In the genomic region with DNA sequence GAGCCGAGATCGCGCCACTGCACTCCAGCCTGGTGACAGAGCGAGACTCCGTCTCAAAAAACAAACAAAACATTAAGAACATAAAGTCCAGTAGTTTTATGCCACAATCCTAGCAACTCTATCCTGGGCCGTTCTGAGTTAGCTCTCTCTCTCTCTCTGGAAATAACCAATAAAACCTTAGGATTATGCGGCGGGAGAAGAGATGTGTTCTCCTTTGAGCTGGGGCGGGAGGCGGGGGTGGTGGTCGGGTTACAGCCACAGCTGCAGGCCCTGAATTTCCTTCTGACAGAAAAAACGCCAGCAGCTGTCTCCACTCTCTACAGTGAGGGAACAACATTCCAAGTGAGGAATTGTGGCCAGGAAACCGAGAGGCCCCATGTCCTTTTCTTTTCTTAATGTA, we compare ENCODE assay signal across 11 cellular contexts. TPM values are rescaled to one million over a fixed set of nuclear protein-coding genes. Genes with fewer than 3 reads are reported as not detected.
DNase-seq lines count a peak whose midpoint lies in the region; ATAC-seq and TF ChIP-seq lines count a peak whose summit lies in the region.
"Had no signal": no experiment of that assay in that cellular context is flagged by ENCODE, and none has a peak within 500 bp of the region (broad histone marks: within the 10 kb centered on the region; RNA-seq: fewer than 3 reads in every experiment).

No MANE protein-coding gene starts in this region.

- no peaks in the 10 kb centered on the region for H3K9me3 Mint-ChIP-seq in activated T-cell treated with anti-CD3 and anti-CD28 coated beads, Interleukin-2, amount 50 U/mL, for 4 hours
- H3K9me3 Mint-ChIP-seq: activated naive CD4-positive, alpha-beta T cell treated with anti-CD3 and anti-CD28 coated beads, Interleukin-2, amount 50 U/mL, for 72 hours had no signal

- no peak for ATAC-seq in activated T-cell treated with anti-CD3 and anti-CD28 coated beads, Interleukin-2, amount 50 U/mL, for 4 hours
- ATAC-seq in GM21360 (IDR thresholded peaks at IDR 0.05; ENCODE audit: unreplicated experiment) (no peak), foreskin keratinocyte (no peak)
- ATAC-seq: activated naive CD4-positive, alpha-beta T cell treated with anti-CD3 and anti-CD28 coated beads, Interleukin-2, amount 50 U/mL, for 72 hours had no signal

- no peaks in the 10 kb centered on the region for H3K36me3 Mint-ChIP-seq in activated T-cell treated with anti-CD3 and anti-CD28 coated beads, Interleukin-2, amount 50 U/mL, for 4 hours (ENCODE audit: insufficient read depth)
- H3K36me3 Mint-ChIP-seq: activated naive CD4-positive, alpha-beta T cell treated with anti-CD3 and anti-CD28 coated beads, Interleukin-2, amount 50 U/mL, for 72 hours had no signal

- peak overlapping the region; percentile 44 for H3K4me2 ChIP-seq in mammary epithelial cell (ENCODE audit: insufficient read depth, low read depth, low read length)

- H3K4me3 Mint-ChIP-seq in activated T-cell treated with anti-CD3 and anti-CD28 coated beads, Interleukin-2, amount 50 U/mL, for 4 hours = no peak overlapping the region

- no peaks in the 10 kb centered on the region for H3K27me3 ChIP-seq in mammary epithelial cell (ENCODE audit: insufficient read depth, low read length)
- H3K27me3 ChIP-seq in spleen (replicated peaks in 1 of 7) = peaks cover 0 to 87% (median 0%) of the 10 kb centered on the region in 7 donors
- no peaks in the 10 kb centered on the region for H3K27me3 ChIP-seq in foreskin keratinocyte

- CTCF ChIA-PET in mammary epithelial cell (lab: Charles Lee; ENCODE audit: low non-redundant PET) = interaction anchor here (0.9 kb wide), 1 partner anchor 152 kb away, joined by 11 read pairs; no protein-coding TSS in a partner anchor

- H3K4me1 ChIP-seq in mammary epithelial cell (ENCODE audit: insufficient read depth, low read length) (peaks cover 33% of the 10 kb centered on the region), spleen (no peaks in the 10 kb centered on the region), foreskin keratinocyte (no peaks in the 10 kb centered on the region)

- peak overlapping the region; percentile 81 for H2AFZ ChIP-seq in mammary epithelial cell (ENCODE audit: low read depth, low read length)

- 14% methylated on average over 10 of the region's 13 CpGs for WGBS in mammary epithelial cell (ENCODE audit: low coverage, missing lambda C conversion rate)
- WGBS in spleen, 5 donors = 48 to 68% (median 54%) methylated on average over 13 of the region's 13 CpGs

- H3K27me3 Mint-ChIP-seq in activated T-cell treated with anti-CD3 and anti-CD28 coated beads, Interleukin-2, amount 50 U/mL, for 4 hours (ENCODE audit: low read depth) = peaks cover 52% of the 10 kb centered on the region

- peak overlapping the region; percentile 27 for H3K9ac ChIP-seq in mammary epithelial cell (ENCODE audit: insufficient read depth, low read length)

- peaks cover 6% of the 10 kb centered on the region for H3K4me1 Mint-ChIP-seq in activated T-cell treated with anti-CD3 and anti-CD28 coated beads, Interleukin-2, amount 50 U/mL, for 4 hours (ENCODE audit: low read depth)

- no peak for TF ChIP-seq CTCF in mammary epithelial cell (conservative IDR thresholded peaks at IDR 0.05 in 1 of 2, IDR thresholded peaks at IDR 0.05 in 1 of 2; ENCODE audit: extremely low read depth in 1 of 2, insufficient read depth in 1 of 2, low read depth in 1 of 2, low read length in 2 of 2)
- no peak for TF ChIP-seq CTCF in spleen (IDR thresholded peaks at IDR 0.05 in 8 of 11, conservative IDR thresholded peaks at IDR 0.05 in 3 of 11)
- no peak for TF ChIP-seq CTCF in foreskin keratinocyte (conservative IDR thresholded peaks at IDR 0.05)

- H3K9me3 ChIP-seq in mammary epithelial cell (replicated peaks; ENCODE audit: insufficient read depth, low read length) (no peaks in the 10 kb centered on the region), spleen (no peaks in the 10 kb centered on the region)

- DNase-seq in NCI-H1694 (lab: John Stamatoyannopoulos, UW) (peak; percentile 39), mammary epithelial cell (no peak), islet precursor cell (peak; percentile 81), spleen (no peak), G401 (ENCODE audit: low spot score) (no peak), foreskin keratinocyte (no peak)
- DNase-seq in activated T-cell treated with anti-CD3 and anti-CD28 coated beads, Interleukin-2, amount 50 U/mL, for 4 hours = no peak
- DNase-seq: DND-41 had no signal

- no TSS peak for BruUV-seq in mammary epithelial cell (replicated peaks; lab: Mats Ljungman, UMichigan)

- intact Hi-C loops in mammary epithelial cell (cut with micrococcal nuclease) (no loop called here), spleen (cut with DNase I; ENCODE audit: low total_unique reads) (no loop called here)

- H3K27ac ChIP-seq in mammary epithelial cell (ENCODE audit: insufficient read depth, low read depth, low read length) (peak overlapping the region; percentile 63), spleen (peak overlapping the region in 5 of 8 donors; percentile 18 to 62 (median 36)), foreskin keratinocyte (no peak overlapping the region)

- in situ Hi-C loops in mammary epithelial cell (cut with MboI; ENCODE audit: low sequenced_read_pairs in 2 of 2) (no loop called here), G401 (cut with HindIII; ENCODE audit: low sequenced_read_pairs) (no loop called here)

- no peak overlapping the region for H3K4me3 ChIP-seq in mammary epithelial cell (replicated peaks in 1 of 3; ENCODE audit: insufficient read depth in 1 of 3, low read depth in 2 of 3, low read length in 3 of 3)
- H3K4me3 ChIP-seq in spleen = no peak overlapping the region

- H3K36me3 ChIP-seq in mammary epithelial cell (ENCODE audit: insufficient read depth, low read length) (no peaks in the 10 kb centered on the region), spleen (no peaks in the 10 kb centered on the region)

- dilution Hi-C loops in mammary epithelial cell (cut with HindIII; ENCODE audit: low sequenced_read_pairs) = no loop called here

- H4K20me1 ChIP-seq in mammary epithelial cell (ENCODE audit: insufficient read depth, low read length) = no peaks in the 10 kb centered on the region

- H3K79me2 ChIP-seq in mammary epithelial cell (ENCODE audit: insufficient read depth, low read length) = no peaks in the 10 kb centered on the region

- no peak for TF ChIP-seq POLR2A in spleen (IDR thresholded peaks at IDR 0.05)

RNA-seq across cellular contexts. Expression of gene PNMA8A, which starts 9.0 kb away (rescaled TPM):
- 10 to 100 TPM in 1 of 2 donors, under 1 TPM in 1; 0.24 to 39.3 TPM for total RNA-seq in mammary epithelial cell
- polyA plus RNA-seq in mammary epithelial cell = 0.26 TPM
- polyA minus RNA-seq in mammary epithelial cell = not detected
- 1 to 10 TPM in 4 of 7 donors, under 1 TPM in 3; 0.20 to 2.7 (median 1.7) TPM for total RNA-seq in spleen
- polyA plus RNA-seq in spleen = 1 to 10 TPM in 1 of 3 donors, under 1 TPM in 2; 0.13 to 1.8 (median 0.19) TPM
- total RNA-seq in activated T-cell treated with anti-CD3 and anti-CD28 coated beads, Interleukin-2, amount 50 U/mL, for 4 hours = under 1 TPM in 1 of 3 donors, not detected in 2; 0.41 TPM
- 40.3 and 40.5 TPM in 2 replicates for total RNA-seq in G401 (2014; rRNA removed; shearing (Covaris generic))
- total RNA-seq in foreskin keratinocyte = 1.4 TPM in 2 replicates
- 0.71 and 0.88 TPM in 2 replicates for polyA plus RNA-seq in foreskin keratinocyte
- total RNA-seq: activated naive CD4-positive, alpha-beta T cell treated with anti-CD3 and anti-CD28 coated beads, Interleukin-2, amount 50 U/mL, for 72 hours had no signal

RNA-seq across cellular contexts. Expression of gene PNMA8B, which starts 15.3 kb away (rescaled TPM):
- total RNA-seq in mammary epithelial cell = under 1 TPM; 0.12 to 0.67 TPM
- polyA plus RNA-seq in mammary epithelial cell = 0.01 TPM
- 1.3 TPM for polyA minus RNA-seq in mammary epithelial cell
- 1 to 10 TPM; 2.1 to 5.7 (median 3.0) TPM for total RNA-seq in spleen
- 1 to 10 TPM in 2 of 3 donors, under 1 TPM in 1; 0.57 to 1.2 (median 1.2) TPM for polyA plus RNA-seq in spleen
- under 1 TPM; 0.05 to 0.11 (median 0.08) TPM for total RNA-seq in activated T-cell treated with anti-CD3 and anti-CD28 coated beads, Interleukin-2, amount 50 U/mL, for 4 hours
- total RNA-seq in G401 (2014; rRNA removed; shearing (Covaris generic)) = not detected in 2 replicates
- total RNA-seq in foreskin keratinocyte = 0.07 and 0.10 TPM in 2 replicates
- 0.03 TPM in 2 replicates for polyA plus RNA-seq in foreskin keratinocyte

RNA-seq across cellular contexts. Expression of gene PNMA8C, which starts 51.7 kb away (rescaled TPM):
- total RNA-seq in mammary epithelial cell (1 to 10 TPM in 1 of 2 donors, not detected in 1; 2.3 TPM), spleen (not detected), foreskin keratinocyte (not detected in 2 replicates)
- polyA plus RNA-seq in mammary epithelial cell (not detected), spleen (under 1 TPM in 1 of 3 donors, not detected in 2; 0.03 TPM), foreskin keratinocyte (not detected in 2 replicates)
- polyA minus RNA-seq in mammary epithelial cell = not detected
- total RNA-seq in activated T-cell treated with anti-CD3 and anti-CD28 coated beads, Interleukin-2, amount 50 U/mL, for 4 hours = not detected
- not detected in 2 replicates for total RNA-seq in G401 (2014; rRNA removed; shearing (Covaris generic))
- total RNA-seq: activated naive CD4-positive, alpha-beta T cell treated with anti-CD3 and anti-CD28 coated beads, Interleukin-2, amount 50 U/mL, for 72 hours; glomerular endothelial cell had no signal

Comparison
In these comparisons a context has a peak if more than half of its experiments do, and no peak if none do; other contexts are left out.
1. DNase-seq: peak in NCI-H1694 (single experiment) and islet precursor cell (single experiment); none in mammary epithelial cell (single experiment), spleen (single experiment), activated T-cell treated with anti-CD3 and anti-CD28 coated beads, Interleukin-2, amount 50 U/mL, for 4 hours (single experiment), G401 (single experiment) and foreskin keratinocyte (0 of 2).